In genomic region chr6:162053084-162053483, GRCh38 we compare ENCODE assay signal across 17 cellular contexts.
DNase-seq lines count a peak whose midpoint lies in the region; ATAC-seq and TF ChIP-seq lines count a peak whose summit lies in the region.
"Had no signal": no experiment of that assay in that cellular context is flagged by ENCODE, and none has a peak within 500 bp of the region (broad histone marks: within the 10 kb centered on the region; RNA-seq: fewer than 3 reads in every experiment).

No MANE protein-coding gene starts in this region.

- H3K4me3 ChIP-seq in left ventricle myocardium inferior, result no peak overlapping the region
- no peak overlapping the region for H3K4me3 ChIP-seq in right lobe of liver
- H3K4me3 ChIP-seq: GM23338 had no signal

- in situ Hi-C loops in G401 (cut with HindIII; ENCODE audit: low sequenced_read_pairs), result no loop called here

- H3K9me3 ChIP-seq in left ventricle myocardium inferior (replicated peaks) (no peaks in the 10 kb centered on the region), right lobe of liver (no peaks in the 10 kb centered on the region)
- H3K9me3 ChIP-seq: BE2C had no signal

- 34% methylated on average over 7 of the region's 7 CpGs for WGBS in right lobe of liver (ENCODE audit: insufficient coverage, low coverage, low lambda C conversion rate, missing lambda C conversion rate)

- intact Hi-C loops in Right ventricle myocardium superior (cut with DNase I), result no loop called here
- intact Hi-C loops in left cardiac atrium (cut with DNase I), result no loop called here
- intact Hi-C loops in left ventricle myocardium inferior (cut with micrococcal nuclease), result no loop called here
- intact Hi-C loops in right lobe of liver (cut with DNase I), result no loop called here

- TF ChIP-seq CTCF in left ventricle myocardium inferior (IDR thresholded peaks at IDR 0.05; ENCODE audit: borderline replicate concordance), result no peak
- no peak for TF ChIP-seq CTCF in right lobe of liver (IDR thresholded peaks at IDR 0.05)

- H3K4me1 ChIP-seq in left ventricle myocardium inferior, result peaks cover 30% of the 10 kb centered on the region
- H3K4me1 ChIP-seq in right lobe of liver, result peaks cover 0 to 19% (median 2%) of the 10 kb centered on the region in 4 donors
- H3K4me1 ChIP-seq: BE2C had no signal

- peak overlapping the region; percentile 5 for H3K27ac ChIP-seq in left ventricle myocardium inferior (replicated peaks)
- H3K27ac ChIP-seq in right lobe of liver, result no peak overlapping the region

- ATAC-seq in Right ventricle myocardium superior (ENCODE audit: poor library complexity) (peak; percentile 61), left cardiac atrium (no peak), right lobe of liver (peak; percentile 78 to 88 (median 85))
- ATAC-seq: GM23338, HCT116 had no signal

- TF ChIP-seq POLR2A in right lobe of liver (IDR thresholded peaks at IDR 0.05), result no peak

- DNase-seq in Right ventricle myocardium superior (no peak), left cardiac atrium (no peak), G401 (ENCODE audit: low spot score) (peak; percentile 8), left ventricle myocardium inferior (no peak), right lobe of liver (peak in 1 of 3 donors; percentile 68), SK-N-DZ (ENCODE audit: low spot score) (no peak), NCI-H2227 (lab: John Stamatoyannopoulos, UW; ENCODE audit: unreplicated experiment) (no peak), kidney tubule cell (ENCODE audit: low spot score) (no peak)
- DNase-seq: ACHN; BE2C; CD4-positive, alpha-beta memory T cell; DMS153; DMS79; GF-D8; H7 had no signal

- H3K27me3 ChIP-seq in left ventricle myocardium inferior (ENCODE audit: low read depth) (no peaks in the 10 kb centered on the region), right lobe of liver (no peaks in the 10 kb centered on the region)
- H3K27me3 ChIP-seq: BE2C had no signal

- H3K36me3 ChIP-seq in left ventricle myocardium inferior (no peaks in the 10 kb centered on the region), right lobe of liver (no peaks in the 10 kb centered on the region)
- H3K36me3 ChIP-seq: BE2C had no signal

Comparison
In these comparisons a context has a peak if more than half of its experiments do, and no peak if none do; other contexts are left out.
1. ATAC-seq: peak in Right ventricle myocardium superior (single experiment) and right lobe of liver (4 of 4); none in left cardiac atrium (0 of 2).